Comparison of ENCODE assay signal across 8 cellular contexts in genomic region chr10:1048732-1049424, GRCh38. TPM values are rescaled to one million over a fixed set of nuclear protein-coding genes. Genes with fewer than 3 reads are reported as not detected.
DNase-seq lines count a peak whose midpoint lies in the region; ATAC-seq lines count a peak whose summit lies in the region.

Gene IDI1, minus strand, starts transcription at chr10:1049119. Its CDS starts 116 bp downstream, at chr10:1049003.

- DNase-seq in Caki2 (ENCODE audit: low read depth) (peak; percentile 99), HUDEP-2 (lab: John Stamatoyannopoulos, UW; ENCODE audit: unreplicated experiment in 76 of 76) (peak; percentile 51 to 99 (median 96)), NOMO-1 treated with dmso at 0.1 percent for 144 hours (lab: John Stamatoyannopoulos, UW; ENCODE audit: unreplicated experiment) (peak; percentile 98), memory B cell (ENCODE audit: low spot score in 2 of 2) (peak; percentile 97)
- DNase-seq in activated CD8-positive, alpha-beta memory T cell treated with anti-CD3 and anti-CD28 coated beads for 48 hours (ENCODE audit: low read depth in 2 of 3, low spot score in 2 of 3): peak; percentile 92 to 94 (median 93)
- peak; percentile 97 to 98 (median 97) for DNase-seq in effector memory CD8-positive, alpha-beta T cell
- DNase-seq in stimulated activated CD8-positive, alpha-beta memory T cell treated with anti-CD3 and anti-CD28 coated beads, Interleukin-12 subunit alpha, Interleukin-12 subunit beta, amount 100 ng/mL, for 1 hour (ENCODE audit: low read depth): peak; percentile 91

- ATAC-seq in GM21390 (IDR thresholded peaks at IDR 0.05; ENCODE audit: unreplicated experiment): peak; percentile 78
- ATAC-seq in effector memory CD8-positive, alpha-beta T cell (replicated peaks): peak; percentile 77
- ATAC-seq in memory B cell (ENCODE audit: low read depth): peak; percentile 74

- peak within 1 kb of the TSS; percentile 99 for H3K27ac Mint-ChIP-seq in effector memory CD8-positive, alpha-beta T cell
- H3K27ac Mint-ChIP-seq in memory B cell: peak within 1 kb of the TSS; percentile 98

- no peaks in the 10 kb centered on the region for H3K9me3 Mint-ChIP-seq in effector memory CD8-positive, alpha-beta T cell
- peaks cover 1% of the 10 kb centered on the region for H3K9me3 Mint-ChIP-seq in memory B cell

- peaks cover 42 to 52% of the 10 kb centered on the region in 2 donors for H3K4me1 Mint-ChIP-seq in effector memory CD8-positive, alpha-beta T cell (ENCODE audit: low read depth in 2 of 2)
- H3K4me1 Mint-ChIP-seq in memory B cell: peaks cover 37% of the 10 kb centered on the region

- H3K36me3 Mint-ChIP-seq in effector memory CD8-positive, alpha-beta T cell (ENCODE audit: insufficient read depth): peaks cover 67% of the 10 kb centered on the region
- peaks cover 10% of the 10 kb centered on the region for H3K36me3 Mint-ChIP-seq in memory B cell

- peak within 1 kb of the TSS; percentile 93 to 94 for H3K4me3 Mint-ChIP-seq in effector memory CD8-positive, alpha-beta T cell
- H3K4me3 Mint-ChIP-seq in memory B cell: peak within 1 kb of the TSS; percentile 95

- H3K27me3 Mint-ChIP-seq in effector memory CD8-positive, alpha-beta T cell: no peaks in the 10 kb centered on the region
- H3K27me3 Mint-ChIP-seq in memory B cell: no peaks in the 10 kb centered on the region

- in situ Hi-C loops in Caki2 (cut with HindIII; ENCODE audit: low pct_unique_long_range_greater_than_20kb, low sequenced_read_pairs): no loop called here

RNA-seq across cellular contexts. Expression of gene IDI1, which starts in this region (rescaled TPM):
- total RNA-seq in Caki2 (2014; rRNA removed; shearing (Covaris generic); ENCODE audit: low replicate concordance): 105 and 123 TPM in 2 replicates

Comparison
In these comparisons a context has a peak if more than half of its experiments do, and no peak if none do; other contexts are left out.
1. Peak in every context shown above with its lines: DNase-seq and ATAC-seq.